Comparison of ENCODE assay signal across 10 cellular contexts in genomic region chr2:155372969-155373368, GRCh38.
DNase-seq lines count a peak whose midpoint lies in the region; ATAC-seq, FAIRE-seq and TF ChIP-seq lines count a peak whose summit lies in the region.
"Had no signal": no experiment of that assay in that cellular context is flagged by ENCODE, and none has a peak within 500 bp of the region (broad histone marks: within the 10 kb centered on the region; RNA-seq: fewer than 3 reads in every experiment).

No MANE protein-coding gene starts in this region.

- H3K9ac ChIP-seq in smooth muscle cell (ENCODE audit: low read depth), result no peak overlapping the region

- H4K20me1 ChIP-seq in smooth muscle cell (ENCODE audit: low read depth), result no peaks in the 10 kb centered on the region

- H3K27ac Mint-ChIP-seq in activated CD4-positive, alpha-beta T cell treated with anti-CD3 and anti-CD28 coated beads for 36 hours, result no peak overlapping the region

- peaks cover 3% of the 10 kb centered on the region for H3K4me1 Mint-ChIP-seq in activated CD4-positive, alpha-beta T cell treated with anti-CD3 and anti-CD28 coated beads for 36 hours

- H3K27ac ChIP-seq in smooth muscle cell (ENCODE audit: low read depth), result no peak overlapping the region
- H3K27ac ChIP-seq: sigmoid colon had no signal

- FAIRE-seq in GM12892 (lab: Jason Lieb, UNC), result no peak

- no peak overlapping the region for H2AFZ ChIP-seq in smooth muscle cell (ENCODE audit: low read depth)

- no peaks in the 10 kb centered on the region for H3K79me2 ChIP-seq in smooth muscle cell (ENCODE audit: low read depth)

- H3K36me3 Mint-ChIP-seq in activated CD4-positive, alpha-beta T cell treated with anti-CD3 and anti-CD28 coated beads for 36 hours (ENCODE audit: low read depth), result no peaks in the 10 kb centered on the region

- no peak for ATAC-seq in activated CD4-positive, alpha-beta T cell treated with anti-CD3 and anti-CD28 coated beads for 36 hours
- no peak for ATAC-seq in GM21447 (IDR thresholded peaks at IDR 0.05; ENCODE audit: unreplicated experiment)

- H3K27me3 ChIP-seq in smooth muscle cell (ENCODE audit: low read depth), result no peaks in the 10 kb centered on the region

- H3K4me2 ChIP-seq in smooth muscle cell, result no peak overlapping the region

- H3K9me3 ChIP-seq in smooth muscle cell (replicated peaks; ENCODE audit: low read depth), result no peaks in the 10 kb centered on the region
- H3K9me3 ChIP-seq: sigmoid colon had no signal

- no peaks in the 10 kb centered on the region for H3K36me3 ChIP-seq in smooth muscle cell (ENCODE audit: low read depth)
- H3K36me3 ChIP-seq: sigmoid colon had no signal

- no peaks in the 10 kb centered on the region for H3K9me3 Mint-ChIP-seq in activated CD4-positive, alpha-beta T cell treated with anti-CD3 and anti-CD28 coated beads for 36 hours (ENCODE audit: low read depth)

- no peaks in the 10 kb centered on the region for H3K4me1 ChIP-seq in smooth muscle cell (ENCODE audit: low read depth)
- H3K4me1 ChIP-seq: sigmoid colon had no signal

- intact Hi-C loops in activated CD4-positive, alpha-beta T cell treated with anti-CD3 and anti-CD28 coated beads for 36 hours (cut with DNase I, micrococcal nuclease), result loop anchor here (5.0 to 10.0 kb wide), 6 partner anchors 282 to 1522 kb away; partner anchors contain the start of gene NR4A2 (in 2 of the 2)

- H3F3A ChIP-seq in smooth muscle cell (ENCODE audit: low read depth), result no peaks in the 10 kb centered on the region

- WGBS in smooth muscle cell (ENCODE audit: low lambda C conversion rate), result 65% methylated on average over 2 of the region's 2 CpGs

- DNase-seq in DMS79 treated with DMSO at 0.1 percent for 48 hours (lab: John Stamatoyannopoulos, UW) (peak; percentile 15), DMS79 (lab: John Stamatoyannopoulos, UW) (no peak), NCI-H774 (lab: John Stamatoyannopoulos, UW) (peak; percentile 15), choroid plexus epithelial cell (ENCODE audit: low read depth) (peak; percentile 41), smooth muscle cell (lab: John Stamatoyannopoulos, UW; ENCODE audit: unreplicated experiment) (no peak), GM12892 (ENCODE audit: insufficient read length) (no peak)
- DNase-seq in activated CD4-positive, alpha-beta T cell treated with anti-CD3 and anti-CD28 coated beads for 36 hours, result no peak
- DNase-seq: sigmoid colon, T1000 had no signal

- H3K4me3 ChIP-seq in choroid plexus epithelial cell (ENCODE audit: low read depth, low read length) (no peak overlapping the region), smooth muscle cell (no peak overlapping the region)
- H3K4me3 ChIP-seq: sigmoid colon had no signal

- TF ChIP-seq CTCF in choroid plexus epithelial cell (conservative IDR thresholded peaks at IDR 0.05; ENCODE audit: low read depth, low read length) (peak; percentile 18), smooth muscle cell (IDR thresholded peaks at IDR 0.05; ENCODE audit: borderline replicate concordance, insufficient read depth, poor library complexity, severe bottlenecking) (peak; percentile 35)

- CTCF ChIA-PET in activated CD4-positive, alpha-beta T cell treated with anti-CD3 and anti-CD28 coated beads for 36 hours (lab: Charles Lee), result interaction anchor here (0.7 to 1.3 kb wide), 4 partner anchors 10 to 1808 kb away, joined by 3 read pairs; no protein-coding TSS in a partner anchor

- TF ChIP-seq POLR2A in GM12892 (IDR thresholded peaks at IDR 0.05; ENCODE audit: low read depth, low read length), result no peak

- no peak overlapping the region for H3K4me3 Mint-ChIP-seq in activated CD4-positive, alpha-beta T cell treated with anti-CD3 and anti-CD28 coated beads for 36 hours

- POLR2A ChIA-PET in activated CD4-positive, alpha-beta T cell treated with anti-CD3 and anti-CD28 coated beads for 36 hours (lab: Charles Lee), result no interaction called here

- peaks cover 5% of the 10 kb centered on the region for H3K27me3 Mint-ChIP-seq in activated CD4-positive, alpha-beta T cell treated with anti-CD3 and anti-CD28 coated beads for 36 hours

Comparison
In these comparisons a context has a peak if more than half of its experiments do, and no peak if none do; other contexts are left out.
1. DNase-seq: peak in DMS79 treated with DMSO at 0.1 percent for 48 hours (single experiment), NCI-H774 (single experiment) and choroid plexus epithelial cell (single experiment); none in DMS79 (single experiment), smooth muscle cell (single experiment), GM12892 (single experiment) and activated CD4-positive, alpha-beta T cell treated with anti-CD3 and anti-CD28 coated beads for 36 hours (single experiment).